ENCODE assay signal across 12 cellular contexts in the genomic region with DNA sequence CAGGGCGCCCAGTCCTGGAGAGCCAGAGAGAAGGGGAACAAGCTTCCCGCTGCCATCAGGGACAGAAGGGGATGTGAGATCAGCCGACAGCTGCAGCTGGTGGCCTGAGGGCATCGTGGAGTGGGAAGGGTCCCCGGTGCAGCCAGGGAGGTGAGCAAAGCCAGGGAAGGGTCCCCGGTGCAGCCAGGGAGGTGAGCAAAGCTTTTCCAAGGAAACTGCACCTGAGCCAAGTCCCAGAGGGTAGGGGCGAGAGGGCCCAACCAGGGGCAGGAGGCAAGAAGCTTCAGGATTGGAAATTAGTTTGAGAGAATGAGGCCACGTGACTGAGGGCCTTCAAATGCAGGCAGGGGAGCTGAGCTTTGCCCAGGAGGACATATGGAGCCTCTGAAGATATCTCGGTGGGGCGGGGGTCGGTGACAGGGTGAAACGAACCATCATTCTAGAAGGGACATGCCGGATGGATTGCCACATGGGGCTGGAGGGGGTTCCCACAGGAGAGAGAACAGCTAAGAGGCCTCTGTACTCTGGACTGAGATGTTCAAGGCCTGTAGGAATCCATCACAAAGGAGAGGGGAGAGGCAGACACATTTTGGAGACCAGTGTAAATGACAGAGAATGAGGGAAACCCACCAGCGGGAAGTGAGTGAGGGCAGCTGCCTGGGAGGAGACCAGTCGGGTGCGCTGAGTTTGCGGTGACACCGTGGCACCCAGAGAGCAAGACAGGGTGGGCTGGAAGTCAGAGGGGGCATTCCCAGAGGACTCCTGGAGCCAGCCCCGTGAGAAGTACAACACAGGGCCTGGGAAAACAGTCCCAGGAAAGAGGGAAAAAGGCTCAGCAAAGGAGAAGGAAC. TPM values are rescaled to one million over a fixed set of nuclear protein-coding genes. Genes with fewer than 3 reads are reported as not detected.
DNase-seq lines count a peak whose midpoint lies in the region; ATAC-seq and TF ChIP-seq lines count a peak whose summit lies in the region.
"Had no signal": no experiment of that assay in that cellular context is flagged by ENCODE, and none has a peak within 500 bp of the region (broad histone marks: within the 10 kb centered on the region; RNA-seq: fewer than 3 reads in every experiment).

No MANE protein-coding gene starts in this region.

- no peaks in the 10 kb centered on the region for H3K9me3 ChIP-seq in CD4-positive, CD25-positive, alpha-beta regulatory T cell (ENCODE audit: control insufficient read depth in 2 of 2, low read length in 2 of 2)
- no peaks in the 10 kb centered on the region for H3K9me3 ChIP-seq in ovary

- H3K4me1 Mint-ChIP-seq in CD4-positive, CD25-positive, alpha-beta regulatory T cell: peaks cover 10 to 30% (median 18%) of the 10 kb centered on the region in 4 donors
- peaks cover 12% of the 10 kb centered on the region for H3K4me1 Mint-ChIP-seq in activated naive CD8-positive, alpha-beta T cell treated with anti-CD3 and anti-CD28 coated beads for 36 hours
- peaks cover 13 to 18% of the 10 kb centered on the region in 2 donors for H3K4me1 Mint-ChIP-seq in natural killer cell treated with Interleukin-12 subunit alpha and Interleukin-12 subunit beta and Interleukin-15 and Interleukin-18, amount 100 ng/mL, for 72 hours (ENCODE audit: low read depth in 2 of 2)

- no peaks in the 10 kb centered on the region for H3K36me3 ChIP-seq in CD4-positive, CD25-positive, alpha-beta regulatory T cell (ENCODE audit: control insufficient read depth, insufficient read depth, low read length)
- H3K36me3 ChIP-seq in ovary: no peaks in the 10 kb centered on the region

- TF ChIP-seq POLR2A in ovary (IDR thresholded peaks at IDR 0.05): no peak

- H3K27ac Mint-ChIP-seq in CD4-positive, CD25-positive, alpha-beta regulatory T cell: peak overlapping the region in 2 of 3 donors; percentile 30 to 55
- no peak overlapping the region for H3K27ac Mint-ChIP-seq in activated naive CD8-positive, alpha-beta T cell treated with anti-CD3 and anti-CD28 coated beads for 36 hours
- H3K27ac Mint-ChIP-seq in natural killer cell treated with Interleukin-12 subunit alpha and Interleukin-12 subunit beta and Interleukin-15 and Interleukin-18, amount 100 ng/mL, for 72 hours: peak overlapping the region in 1 of 2 donors; percentile 5

- H3K36me3 Mint-ChIP-seq in CD4-positive, CD25-positive, alpha-beta regulatory T cell: peaks cover 4% of the 10 kb centered on the region
- no peaks in the 10 kb centered on the region for H3K36me3 Mint-ChIP-seq in activated naive CD8-positive, alpha-beta T cell treated with anti-CD3 and anti-CD28 coated beads for 36 hours
- H3K36me3 Mint-ChIP-seq in natural killer cell treated with Interleukin-12 subunit alpha and Interleukin-12 subunit beta and Interleukin-15 and Interleukin-18, amount 100 ng/mL, for 72 hours: no peaks in the 10 kb centered on the region

- peak overlapping the region; percentile 81 to 94 (median 84) for H3K4me3 Mint-ChIP-seq in CD4-positive, CD25-positive, alpha-beta regulatory T cell
- peak overlapping the region; percentile 8 for H3K4me3 Mint-ChIP-seq in activated naive CD8-positive, alpha-beta T cell treated with anti-CD3 and anti-CD28 coated beads for 36 hours
- H3K4me3 Mint-ChIP-seq in natural killer cell treated with Interleukin-12 subunit alpha and Interleukin-12 subunit beta and Interleukin-15 and Interleukin-18, amount 100 ng/mL, for 72 hours: peak overlapping the region; percentile 71

- H3K27ac ChIP-seq in CD4-positive, CD25-positive, alpha-beta regulatory T cell (ENCODE audit: insufficient read depth, low read length, poor library complexity, severe bottlenecking): no peak overlapping the region
- H3K27ac ChIP-seq in ovary: peak overlapping the region in 1 of 2 donors; percentile 44

- peaks cover 33% of the 10 kb centered on the region for H3K27me3 Mint-ChIP-seq in CD4-positive, CD25-positive, alpha-beta regulatory T cell
- H3K27me3 Mint-ChIP-seq in activated naive CD8-positive, alpha-beta T cell treated with anti-CD3 and anti-CD28 coated beads for 36 hours: peaks cover 10% of the 10 kb centered on the region
- H3K27me3 Mint-ChIP-seq in natural killer cell treated with Interleukin-12 subunit alpha and Interleukin-12 subunit beta and Interleukin-15 and Interleukin-18, amount 100 ng/mL, for 72 hours: peaks cover 21 to 24% of the 10 kb centered on the region in 2 donors

- intact Hi-C loops in ovary (cut with DNase I): loop anchor here in 2 of 4 donors (10.0 kb wide), 1 partner anchor 49 kb away; no protein-coding TSS in a partner anchor

- 83 to 87% (median 85%) methylated on average over 19 of the region's 19 CpGs for WGBS in ovary, 3 donors

- H3K9me3 Mint-ChIP-seq in CD4-positive, CD25-positive, alpha-beta regulatory T cell: peaks cover 0 to 5% (median 0%) of the 10 kb centered on the region in 7 donors
- no peaks in the 10 kb centered on the region for H3K9me3 Mint-ChIP-seq in activated naive CD8-positive, alpha-beta T cell treated with anti-CD3 and anti-CD28 coated beads for 36 hours
- H3K9me3 Mint-ChIP-seq in natural killer cell treated with Interleukin-12 subunit alpha and Interleukin-12 subunit beta and Interleukin-15 and Interleukin-18, amount 100 ng/mL, for 72 hours: no peaks in the 10 kb centered on the region

- TF ChIP-seq EP300 in ovary (IDR thresholded peaks at IDR 0.05): no peak

- no peaks in the 10 kb centered on the region for H3K27me3 ChIP-seq in CD4-positive, CD25-positive, alpha-beta regulatory T cell (ENCODE audit: control insufficient read depth, insufficient read depth, low read length)
- no peaks in the 10 kb centered on the region for H3K27me3 ChIP-seq in ovary

- H3K4me1 ChIP-seq in CD4-positive, CD25-positive, alpha-beta regulatory T cell (ENCODE audit: control insufficient read depth, insufficient read depth, low read length, poor library complexity, severe bottlenecking): peaks cover 14% of the 10 kb centered on the region
- peaks cover 8% of the 10 kb centered on the region for H3K4me1 ChIP-seq in ovary (ENCODE audit: insufficient read depth)

- DNase-seq in CD4-positive, CD25-positive, alpha-beta regulatory T cell: no peak
- DNase-seq in ELF-1 (ENCODE audit: low read depth, low spot score): peak; percentile 30
- no peak for DNase-seq in activated naive CD8-positive, alpha-beta T cell treated with anti-CD3 and anti-CD28 coated beads for 36 hours
- DNase-seq in natural killer cell treated with Interleukin-12 subunit alpha and Interleukin-12 subunit beta and Interleukin-15 and Interleukin-18, amount 100 ng/mL, for 72 hours (ENCODE audit: low spot score): no peak
- DNase-seq in ovary: no peak
- DNase-seq in NCI-H2227 treated with DMSO at 0.1 percent for 48 hours (lab: John Stamatoyannopoulos, UW): no peak
- no peak for DNase-seq in NCI-H2196 treated with DMSO at 0.1 percent for 48 hours (lab: John Stamatoyannopoulos, UW; ENCODE audit: unreplicated experiment)
- DNase-seq: DND-41, erythroblast, MV-4-11, NCI-H526 treated with DMSO at 0.1 percent for 48 hours had no signal

- TF ChIP-seq CTCF in ovary (IDR thresholded peaks at IDR 0.05): no peak

- H3K4me3 ChIP-seq in CD4-positive, CD25-positive, alpha-beta regulatory T cell (ENCODE audit: low read depth, low read length): no peak overlapping the region
- H3K4me3 ChIP-seq in ovary: no peak overlapping the region

- ATAC-seq in CD4-positive, CD25-positive, alpha-beta regulatory T cell (ENCODE audit: low read depth in 2 of 2): no peak
- ATAC-seq in natural killer cell treated with Interleukin-12 subunit alpha and Interleukin-12 subunit beta and Interleukin-15 and Interleukin-18, amount 100 ng/mL, for 72 hours: no peak
- ATAC-seq in GM21526 (IDR thresholded peaks at IDR 0.05; ENCODE audit: low FRiP score, unreplicated experiment): no peak

RNA-seq across cellular contexts. Expression of a gene that starts 31.4 kb away (rescaled TPM):
- total RNA-seq in CD4-positive, CD25-positive, alpha-beta regulatory T cell: 5.6 TPM
- polyA plus RNA-seq in CD4-positive, CD25-positive, alpha-beta regulatory T cell: 1 to 10 TPM in 2 of 4 donors, under 1 TPM in 2; 0.65 to 4.8 (median 1.9) TPM
- total RNA-seq in activated naive CD8-positive, alpha-beta T cell treated with anti-CD3 and anti-CD28 coated beads for 36 hours: 1 to 10 TPM in 1 of 2 experiments, under 1 TPM in 1; 0.64 to 1.2 TPM
- total RNA-seq in natural killer cell treated with Interleukin-12 subunit alpha and Interleukin-12 subunit beta and Interleukin-15 and Interleukin-18, amount 100 ng/mL, for 72 hours: 1 to 10 TPM; 2.6 to 6.8 TPM
- total RNA-seq in ovary: 10 to 100 TPM; 19.4 to 43.8 (median 25.5) TPM
- polyA plus RNA-seq in ovary: 10 to 100 TPM in 1 of 2 donors, 1 to 10 TPM in 1; 5.8 to 15.6 TPM

Comparison
In these comparisons a context has a peak if more than half of its experiments do, and no peak if none do; other contexts are left out.
1. H3K4me3 Mint-ChIP-seq: peak in every context shown above with its lines; median percentile 84 in CD4-positive, CD25-positive, alpha-beta regulatory T cell; 71 in natural killer cell treated with Interleukin-12 subunit alpha and Interleukin-12 subunit beta and Interleukin-15 and Interleukin-18, amount 100 ng/mL, for 72 hours; 8 in activated naive CD8-positive, alpha-beta T cell treated with anti-CD3 and anti-CD28 coated beads for 36 hours.